ENCODE assay signal across 8 cellular contexts in genomic region chr17:29567362-29568330, GRCh38. TPM values are rescaled to one million over a fixed set of nuclear protein-coding genes. Genes with fewer than 3 reads are reported as not detected.
DNase-seq lines count a peak whose midpoint lies in the region; ATAC-seq, FAIRE-seq and TF ChIP-seq lines count a peak whose summit lies in the region.

No MANE protein-coding gene starts in this region.

- no CpG with 5 or more reads among the region's 87 CpGs for WGBS in iPS DF 6.9 (ENCODE audit: insufficient coverage, insufficient read length)

- peak overlapping the region; percentile 86 for H2AFZ ChIP-seq in astrocyte (ENCODE audit: low read depth, low read length)

- peak overlapping the region; percentile 2 for H3K27ac ChIP-seq in astrocyte (ENCODE audit: low read depth, low read length)
- H3K27ac ChIP-seq in iPS DF 6.9 (ENCODE audit: low read length) = no peak overlapping the region

- H3K4me1 ChIP-seq in astrocyte (ENCODE audit: insufficient read depth, low read length) = peaks cover 18% of the 10 kb centered on the region
- peaks cover 2% of the 10 kb centered on the region for H3K4me1 ChIP-seq in iPS DF 6.9 (ENCODE audit: control insufficient read depth, insufficient read depth, low read length)
- H3K4me1 ChIP-seq in skeletal muscle satellite cell (ENCODE audit: control insufficient read depth, insufficient read depth, low read length) = peaks cover 28% of the 10 kb centered on the region

- H3K27me3 ChIP-seq in astrocyte (ENCODE audit: insufficient read depth, low read length) = peaks cover 5% of the 10 kb centered on the region
- peaks cover 11% of the 10 kb centered on the region; the same call in 1 of the 2 replicates for H3K27me3 ChIP-seq in iPS DF 6.9 (ENCODE audit: control insufficient read depth, insufficient read depth, low read length)
- no peaks in the 10 kb centered on the region for H3K27me3 ChIP-seq in skeletal muscle satellite cell (ENCODE audit: control insufficient read depth, insufficient read depth, low read length)

- H3K9ac ChIP-seq in astrocyte (ENCODE audit: low read length) (peak overlapping the region; percentile 68), skeletal muscle satellite cell (ENCODE audit: low read depth, low read length) (peak overlapping the region; percentile 73)

- H3K9me3 Mint-ChIP-seq in T-cell = no peaks in the 10 kb centered on the region
- H3K9me3 Mint-ChIP-seq in astrocyte (ENCODE audit: unreplicated experiment) = no peaks in the 10 kb centered on the region

- POLR2A ChIA-PET in T-cell (lab: Charles Lee) = interaction anchor here in 1 of 2 donors (0.5 to 0.6 kb wide), 2 partner anchors 293 to 1247 kb away, joined by 4 to 8 read pairs; no protein-coding TSS in a partner anchor

- FAIRE-seq in astrocyte (lab: Jason Lieb, UNC) = no peak

- no peaks in the 10 kb centered on the region for H3K79me2 ChIP-seq in astrocyte (ENCODE audit: insufficient read depth, low read length)

- H3K9me3 ChIP-seq in astrocyte (ENCODE audit: insufficient read depth, low read depth, low read length) (no peaks in the 10 kb centered on the region), iPS DF 6.9 (ENCODE audit: control insufficient read depth, insufficient read depth, low read length) (no peaks in the 10 kb centered on the region), skeletal muscle satellite cell (replicated peaks; ENCODE audit: low read length) (no peaks in the 10 kb centered on the region)

- H3K27me3 Mint-ChIP-seq in T-cell (no peaks in the 10 kb centered on the region), astrocyte (ENCODE audit: low read depth, unreplicated experiment) (peaks cover 14% of the 10 kb centered on the region)

- H3K4me2 ChIP-seq in astrocyte (ENCODE audit: low read length) (peak overlapping the region; percentile 92), skeletal muscle satellite cell (ENCODE audit: low read length) (peak overlapping the region; percentile 98)

- DNase-seq in DMS153 treated with DMSO at 0.1 percent for 48 hours (lab: John Stamatoyannopoulos, UW; ENCODE audit: unreplicated experiment) = peak; percentile 16
- peak; percentile 73 for DNase-seq in Kasumi-1 (lab: John Stamatoyannopoulos, UW)
- DNase-seq in T-cell = peak; percentile 41 to 79 (median 64)
- no peak for DNase-seq in astrocyte (ENCODE audit: low read depth)
- DNase-seq in iPS DF 6.9 (ENCODE audit: low read depth, low spot score) = no peak
- no peak for DNase-seq in NCI-H2107 treated with DMSO at 0.1 percent for 48 hours (lab: John Stamatoyannopoulos, UW; ENCODE audit: unreplicated experiment)

- CTCF ChIA-PET in T-cell (lab: Charles Lee) = interaction anchor here (0.5 to 1.8 kb wide), 5 partner anchors 20 to 378 kb away, joined by 3 to 6 read pairs (median 4); partner anchors contain the start of gene SSH2 (in 1 of the 2)

- H4K20me1 ChIP-seq in astrocyte (ENCODE audit: insufficient read depth, low read length) = peaks cover 11% of the 10 kb centered on the region

- TF ChIP-seq CTCF in astrocyte (IDR thresholded peaks at IDR 0.05; ENCODE audit: insufficient read depth, low read depth, low read length) = no peak

- H3K36me3 ChIP-seq in astrocyte (ENCODE audit: insufficient read depth, low read length) (no peaks in the 10 kb centered on the region), iPS DF 6.9 (ENCODE audit: control insufficient read depth, insufficient read depth, low read length) (no peaks in the 10 kb centered on the region), skeletal muscle satellite cell (ENCODE audit: insufficient read depth, low read length) (peaks cover 7% of the 10 kb centered on the region)

- peak overlapping the region; percentile 88 to 94 (median 94) for H3K4me3 Mint-ChIP-seq in T-cell
- H3K4me3 Mint-ChIP-seq in astrocyte (ENCODE audit: unreplicated experiment) = peak overlapping the region; percentile 91

- peak overlapping the region; percentile 95 to 96 for H3K27ac Mint-ChIP-seq in T-cell
- H3K27ac Mint-ChIP-seq in astrocyte (ENCODE audit: unreplicated experiment) = peak overlapping the region; percentile 72

- H3K4me3 ChIP-seq in astrocyte (ENCODE audit: insufficient read depth, low read depth, low read length) (peak overlapping the region; percentile 63), iPS DF 6.9 (ENCODE audit: low read length) (peak overlapping the region; percentile 42; the same call in 1 of the 2 replicates), skeletal muscle satellite cell (ENCODE audit: low read length) (peak overlapping the region; percentile 74)

- no peaks in the 10 kb centered on the region for H3K36me3 Mint-ChIP-seq in T-cell
- H3K36me3 Mint-ChIP-seq in astrocyte (ENCODE audit: low read depth, unreplicated experiment) = peaks cover 14% of the 10 kb centered on the region

- H3K4me1 Mint-ChIP-seq in T-cell (peaks cover 24 to 43% (median 37%) of the 10 kb centered on the region in 3 donors), astrocyte (ENCODE audit: low read depth, unreplicated experiment) (peaks cover 5% of the 10 kb centered on the region)

- ATAC-seq in GM21619 (IDR thresholded peaks at IDR 0.05; ENCODE audit: unreplicated experiment) = peak; percentile 36
- ATAC-seq in T-cell (replicated peaks in 1 of 4) = peak; percentile 60 to 69 (median 64)

RNA-seq across cellular contexts. Expression of gene ABHD15, which starts 0.8 kb away (rescaled TPM):
- total RNA-seq in T-cell (10 to 100 TPM in 4 of 5 donors, 1 to 10 TPM in 1; 7.9 to 23.1 (median 16.5) TPM), astrocyte (8.6 and 9.7 TPM in 2 replicates)
- 6.6 and 7.9 TPM in 2 replicates for total RNA-seq in skeletal muscle satellite cell (2012; rRNA removed)

RNA-seq across cellular contexts. Expression of gene TP53I13, which starts 0.9 kb away (rescaled TPM):
- total RNA-seq in T-cell (100 to 1,000 TPM in 3 of 5 donors, 10 to 100 TPM in 2; 56.0 to 166 (median 128) TPM), astrocyte (31.7 and 31.8 TPM in 2 replicates)
- total RNA-seq in skeletal muscle satellite cell (2012; rRNA removed) = 37.5 and 51.8 TPM in 2 replicates

RNA-seq across cellular contexts. Expression of gene GIT1, which starts 21.8 kb away (rescaled TPM):
- total RNA-seq in T-cell (10 to 100 TPM; 36.7 to 86.4 (median 71.8) TPM), astrocyte (48.9 and 52.2 TPM in 2 replicates)
- total RNA-seq in skeletal muscle satellite cell (2012; rRNA removed) = 23.6 and 33.2 TPM in 2 replicates

RNA-seq across cellular contexts. Expression of gene ANKRD13B, which starts 25.3 kb away (rescaled TPM):
- total RNA-seq in T-cell (1 to 10 TPM; 1.7 to 6.4 (median 4.1) TPM), astrocyte (16.3 and 17.9 TPM in 2 replicates)
- total RNA-seq in skeletal muscle satellite cell (2012; rRNA removed) = 7.4 and 11.9 TPM in 2 replicates

RNA-seq across cellular contexts. Expression of gene CORO6, which starts 55.1 kb away (rescaled TPM):
- total RNA-seq in T-cell (1 to 10 TPM; 2.4 to 4.1 (median 3.6) TPM), astrocyte (8.9 and 9.5 TPM in 2 replicates)
- 4.8 and 8.7 TPM in 2 replicates for total RNA-seq in skeletal muscle satellite cell (2012; rRNA removed)

Comparison
In these comparisons a context has a peak if more than half of its experiments do, and no peak if none do; other contexts are left out.
1. DNase-seq: peak in DMS153 treated with DMSO at 0.1 percent for 48 hours (single experiment), Kasumi-1 (2 of 2) and T-cell (34 of 34); none in astrocyte (single experiment), iPS DF 6.9 (single experiment) and NCI-H2107 treated with DMSO at 0.1 percent for 48 hours (single experiment).
2. Peak in every context shown above with its lines, with median percentiles within 50 percentile points of each other: H3K4me3 ChIP-seq.